Comparison of ENCODE assay signal across 8 cellular contexts in genomic region chr1:204578867-204579664, GRCh38.
DNase-seq lines count a peak whose midpoint lies in the region; ATAC-seq lines count a peak whose summit lies in the region.

No MANE protein-coding gene starts in this region.

- in situ Hi-C loops in KBM-7 (cut with MboI; ENCODE audit: low pct_unique_long_range_greater_than_20kb, low sequenced_read_pairs): no loop called here

- DNase-seq in DMS79 (lab: John Stamatoyannopoulos, UW): peak; percentile 34
- DNase-seq in T-helper 17 cell: no peak
- DNase-seq in left cardiac atrium: peak; percentile 48
- peak; percentile 18 for DNase-seq in stimulated activated naive CD4-positive, alpha-beta T cell treated with Interleukin-2 at 50 U/mL for 16 hours (lab: John Stamatoyannopoulos, UW)
- DNase-seq in KBM-7: no peak

- H3K9me3 ChIP-seq in T-helper 17 cell (ENCODE audit: control insufficient read depth, low read length, poor library complexity, severe bottlenecking): no peaks in the 10 kb centered on the region

- peak overlapping the region; percentile 96 for H3K4me3 Mint-ChIP-seq in T-helper 17 cell

- peak; percentile 71 for ATAC-seq in GM19324 (IDR thresholded peaks at IDR 0.05; ENCODE audit: low FRiP score, unreplicated experiment)
- ATAC-seq in HG03196 (IDR thresholded peaks at IDR 0.05; ENCODE audit: unreplicated experiment): peak; percentile 61
- ATAC-seq in T-helper 17 cell: peak; percentile 60
- peak; percentile 65 to 67 for ATAC-seq in left cardiac atrium
- no peak for ATAC-seq in HG02970 (IDR thresholded peaks at IDR 0.05; ENCODE audit: low FRiP score, unreplicated experiment)

- peak overlapping the region; percentile 95 for H3K27ac Mint-ChIP-seq in T-helper 17 cell

- peaks cover 38% of the 10 kb centered on the region for H3K4me1 Mint-ChIP-seq in T-helper 17 cell

- H3K27me3 Mint-ChIP-seq in T-helper 17 cell: no peaks in the 10 kb centered on the region

- no peaks in the 10 kb centered on the region for H3K36me3 Mint-ChIP-seq in T-helper 17 cell (ENCODE audit: low read depth)

- intact Hi-C loops in left cardiac atrium (cut with DNase I): no loop called here

Comparison
In these comparisons a context has a peak if more than half of its experiments do, and no peak if none do; other contexts are left out.
1. DNase-seq: peak in DMS79 (single experiment), left cardiac atrium (single experiment) and stimulated activated naive CD4-positive, alpha-beta T cell treated with Interleukin-2 at 50 U/mL for 16 hours (single experiment); none in T-helper 17 cell (0 of 3) and KBM-7 (single experiment).